ENCODE assay signal across 8 cellular contexts in the genomic region with DNA sequence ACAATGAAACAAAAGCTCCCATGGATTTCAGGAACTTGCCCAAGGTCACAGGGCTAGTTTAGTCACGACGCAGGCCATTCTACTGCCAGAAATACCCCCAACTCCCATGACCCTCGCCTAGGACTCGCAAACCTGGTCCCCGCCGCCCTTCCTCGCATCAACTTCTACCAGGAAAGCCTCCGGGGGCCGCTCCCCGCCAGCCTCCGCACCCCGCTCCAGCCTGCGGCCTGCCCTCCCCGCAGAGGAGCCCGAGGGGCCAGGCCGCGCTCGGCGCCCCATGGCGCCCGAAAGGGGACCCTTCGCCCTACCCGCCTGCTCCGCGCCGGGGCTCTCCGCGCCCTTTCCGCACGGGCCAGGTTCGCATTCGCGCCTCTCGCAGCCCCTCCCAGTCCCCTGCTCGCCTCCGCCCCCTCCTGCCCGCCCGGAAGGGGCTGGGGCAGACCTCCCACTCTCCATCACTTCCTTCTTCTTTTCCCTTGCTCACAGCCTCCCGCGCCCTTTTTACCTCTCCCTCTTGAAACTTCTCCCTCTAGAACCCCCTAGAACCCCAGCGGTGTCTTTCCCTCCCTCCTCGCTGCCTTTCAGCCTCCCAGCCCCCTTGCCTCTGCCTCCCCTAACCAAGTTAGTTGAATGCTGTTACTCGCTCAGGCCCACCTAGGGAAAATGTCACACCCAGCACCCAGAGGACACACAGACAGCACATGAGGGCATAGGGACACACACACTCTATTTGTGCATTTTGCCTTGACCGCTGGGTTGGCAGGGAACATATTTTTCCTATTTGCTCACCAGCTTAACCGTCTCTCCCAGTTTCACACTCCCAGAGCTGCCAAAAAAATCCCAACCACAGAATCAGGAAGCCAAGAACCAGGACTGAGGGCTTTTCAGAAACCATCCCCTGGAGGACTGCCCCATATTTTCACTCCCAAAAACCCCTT. TPM values are rescaled to one million over a fixed set of nuclear protein-coding genes. Genes with fewer than 3 reads are reported as not detected.
A peak's percentile ranks its signal among the peaks of the same experiment; 100 is the strongest.
DNase-seq lines count a peak whose midpoint lies in the region; ATAC-seq, FAIRE-seq and TF ChIP-seq lines count a peak whose summit lies in the region.

Gene SLC43A3 (minus strand): TSS at position 368 of the 938 bp plus-strand sequence. CDS start 949 bp downstream, outside the sequence.

- FAIRE-seq in GM18507 (lab: Jason Lieb, UNC) (peak; percentile 92), D721Med (lab: Jason Lieb, UNC) (no peak)

- peaks cover 42% of the 10 kb centered on the region for H3K27me3 Mint-ChIP-seq in mesothelial cell of epicardium (ENCODE audit: low read depth)

- H3K4me3 Mint-ChIP-seq in mesothelial cell of epicardium = peak within 1 kb of the TSS; percentile 71

- H3K4me1 Mint-ChIP-seq in mesothelial cell of epicardium = peaks cover 25% of the 10 kb centered on the region

- in situ Hi-C loops in endometrial microvascular endothelial cells (cut with HindIII; ENCODE audit: inconsistent ontology term, low pct_unique_long_range_greater_than_20kb, low sequenced_read_pairs) = no loop called here

- H3K9me3 Mint-ChIP-seq in mesothelial cell of epicardium = no peaks in the 10 kb centered on the region

- ATAC-seq in HG02884 (IDR thresholded peaks at IDR 0.05; ENCODE audit: unreplicated experiment) = peak; percentile 51

- TF ChIP-seq CTCF in mesothelial cell of epicardium (IDR thresholded peaks at IDR 0.05; ENCODE audit: unreplicated experiment) = no peak
- TF ChIP-seq CTCF in D721Med (IDR thresholded peaks at IDR 0.05; ENCODE audit: insufficient read depth, missing control alignments) = no peak

- no peak within 1 kb of the TSS for H3K27ac Mint-ChIP-seq in mesothelial cell of epicardium

- DNase-seq in GM18507 (ENCODE audit: extremely low spot score, insufficient read length, low read depth) (peak; percentile 51), NCI-H446 (lab: John Stamatoyannopoulos, UW) (peak; percentile 51 to 73), mesothelial cell of epicardium (ENCODE audit: low spot score in 2 of 2, unreplicated experiment in 2 of 2) (peak in 1 of 2 experiments; percentile 48), D721Med (ENCODE audit: insufficient read length, low spot score) (no peak)
- DNase-seq in activated CD8-positive, alpha-beta memory T cell treated with anti-CD3 and anti-CD28 coated beads for 4 hours (ENCODE audit: low read depth in 2 of 2) = peak; percentile 60 to 62
- peak; percentile 78 to 81 for DNase-seq in stimulated activated CD8-positive, alpha-beta memory T cell treated with anti-CD3 and anti-CD28 coated beads, Interleukin-15, amount 100 ng/mL, for 48 hours (ENCODE audit: low read depth in 2 of 2)

- peaks cover 3% of the 10 kb centered on the region for H3K36me3 Mint-ChIP-seq in mesothelial cell of epicardium

RNA-seq across cellular contexts. Expression of gene SLC43A3, which starts in this region (rescaled TPM):
- total RNA-seq in endometrial microvascular endothelial cells (ENCODE audit: inconsistent ontology term) (122 TPM), mesothelial cell of epicardium (11.8 to 13.3 TPM (median 12.9 TPM) in 3 replicates)
